8 cellular contexts compared by ENCODE assay signal in genomic region chr12:115375188-115375991, GRCh38.
DNase-seq lines count a peak whose midpoint lies in the region; ATAC-seq and TF ChIP-seq lines count a peak whose summit lies in the region.

No MANE protein-coding gene starts in this region.

- DNase-seq in GM04503 (ENCODE audit: low read depth) (peak; percentile 29), HPDE6-E6E7 (ENCODE audit: extremely low spot score) (peak; percentile 72), MCF 10A (ENCODE audit: unreplicated experiment) (peak; percentile 61), cerebellar cortex (ENCODE audit: low spot score) (no peak), coronary artery (ENCODE audit: low spot score) (no peak)
- DNase-seq in central memory CD4-positive, alpha-beta T cell: no peak

- no TSS peak for BruUV-seq in MCF 10A (replicated peaks; lab: Mats Ljungman, UMichigan)

- H3K4me3 Mint-ChIP-seq in MCF 10A (ENCODE audit: unreplicated experiment): no peak overlapping the region
- no peak overlapping the region for H3K4me3 Mint-ChIP-seq in stimulated activated naive CD8-positive, alpha-beta T cell treated with anti-CD3 and anti-CD28 coated beads, Interleukin-15, Interleukin-2, amounts not matched to agents 100 ng/mL and 50 ng/mL, for 24 hours

- peak; percentile 91 for ATAC-seq in GM21528 (IDR thresholded peaks at IDR 0.05; ENCODE audit: low FRiP score, unreplicated experiment)

- no peaks in the 10 kb centered on the region for H3K36me3 Mint-ChIP-seq in MCF 10A (ENCODE audit: insufficient read depth, unreplicated experiment)
- H3K36me3 Mint-ChIP-seq in stimulated activated naive CD8-positive, alpha-beta T cell treated with anti-CD3 and anti-CD28 coated beads, Interleukin-15, Interleukin-2, amounts not matched to agents 100 ng/mL and 50 ng/mL, for 24 hours (ENCODE audit: low read depth): no peaks in the 10 kb centered on the region

- POLR2A ChIA-PET in MCF 10A (lab: Yijun Ruan, JAX): interaction anchor here (0.6 to 1.7 kb wide), 2 partner anchors 8 to 21 kb away, joined by 3 to 5 read pairs; no protein-coding TSS in a partner anchor

- H3K4me3 ChIP-seq in coronary artery: no peak overlapping the region

- H3K27ac Mint-ChIP-seq in MCF 10A (ENCODE audit: low read depth, unreplicated experiment): peak overlapping the region; percentile 3
- peak overlapping the region; percentile 36 for H3K27ac Mint-ChIP-seq in stimulated activated naive CD8-positive, alpha-beta T cell treated with anti-CD3 and anti-CD28 coated beads, Interleukin-15, Interleukin-2, amounts not matched to agents 100 ng/mL and 50 ng/mL, for 24 hours

- no peaks in the 10 kb centered on the region for H3K9me3 Mint-ChIP-seq in MCF 10A (ENCODE audit: unreplicated experiment)
- peaks cover 16% of the 10 kb centered on the region for H3K9me3 Mint-ChIP-seq in stimulated activated naive CD8-positive, alpha-beta T cell treated with anti-CD3 and anti-CD28 coated beads, Interleukin-15, Interleukin-2, amounts not matched to agents 100 ng/mL and 50 ng/mL, for 24 hours

- H3K27ac ChIP-seq in coronary artery: no peak overlapping the region

- peaks cover 11% of the 10 kb centered on the region for H3K4me1 Mint-ChIP-seq in MCF 10A (ENCODE audit: insufficient read depth, unreplicated experiment)
- H3K4me1 Mint-ChIP-seq in stimulated activated naive CD8-positive, alpha-beta T cell treated with anti-CD3 and anti-CD28 coated beads, Interleukin-15, Interleukin-2, amounts not matched to agents 100 ng/mL and 50 ng/mL, for 24 hours (ENCODE audit: low read depth): peaks cover 12% of the 10 kb centered on the region

- intact Hi-C loops in MCF 10A (cut with micrococcal nuclease): no loop called here

- no peaks in the 10 kb centered on the region for H3K27me3 Mint-ChIP-seq in MCF 10A (ENCODE audit: insufficient read depth, unreplicated experiment)
- H3K27me3 Mint-ChIP-seq in stimulated activated naive CD8-positive, alpha-beta T cell treated with anti-CD3 and anti-CD28 coated beads, Interleukin-15, Interleukin-2, amounts not matched to agents 100 ng/mL and 50 ng/mL, for 24 hours: no peaks in the 10 kb centered on the region

- TF ChIP-seq CTCF in MCF 10A (IDR thresholded peaks at IDR 0.05; ENCODE audit: unreplicated experiment) (no peak), coronary artery (IDR thresholded peaks at IDR 0.05) (no peak)

- CTCF ChIA-PET in MCF 10A (lab: Yijun Ruan, JAX): interaction anchor here (0.7 kb wide), 1 partner anchor 7 kb away, joined by 4 read pairs; no protein-coding TSS in a partner anchor

Comparison
In these comparisons a context has a peak if more than half of its experiments do, and no peak if none do; other contexts are left out.
1. DNase-seq: peak in GM04503 (single experiment), HPDE6-E6E7 (single experiment) and MCF 10A (single experiment); none in central memory CD4-positive, alpha-beta T cell (single experiment), cerebellar cortex (single experiment) and coronary artery (single experiment).